In genomic region chr1:46309401-46310159, GRCh38 we compare ENCODE assay signal across 1 cellular context.
TF ChIP-seq lines count a peak whose summit lies in the region.

No MANE protein-coding gene starts in this region.

TF ChIP-seq in WTC11, 78 proteins besides CTCF, POLR2A, EP300 and RAD21:
- TF ChIP-seq SMAD3 (CRISPR knock-in tag; IDR thresholded peaks at IDR 0.05; ENCODE audit: borderline replicate concordance) (no peak), PRDM15 (CRISPR knock-in tag; IDR thresholded peaks at IDR 0.05) (no peak), CREB1 (CRISPR knock-in tag; IDR thresholded peaks at IDR 0.05) (no peak), GRHL2 (CRISPR knock-in tag; IDR thresholded peaks at IDR 0.05; ENCODE audit: insufficient replicate concordance, severe bottlenecking) (no peak), IRF2 (CRISPR knock-in tag; IDR thresholded peaks at IDR 0.05; ENCODE audit: borderline replicate concordance, low read depth) (no peak), NFYB (CRISPR knock-in tag; conservative IDR thresholded peaks at IDR 0.05; ENCODE audit: low read depth) (no peak), TP53 (CRISPR knock-in tag; IDR thresholded peaks at IDR 0.05) (no peak), ZNF121 (CRISPR knock-in tag; IDR thresholded peaks at IDR 0.05) (no peak), STAT6 (CRISPR knock-in tag; conservative IDR thresholded peaks at IDR 0.05; ENCODE audit: low read depth) (no peak), ZNF423 (CRISPR knock-in tag; IDR thresholded peaks at IDR 0.05) (no peak), TCF7 (CRISPR knock-in tag; IDR thresholded peaks at IDR 0.05; ENCODE audit: low read depth) (no peak), HMGA2 (CRISPR knock-in tag; IDR thresholded peaks at IDR 0.05) (no peak)
- TF ChIP-seq, protein P1, sequence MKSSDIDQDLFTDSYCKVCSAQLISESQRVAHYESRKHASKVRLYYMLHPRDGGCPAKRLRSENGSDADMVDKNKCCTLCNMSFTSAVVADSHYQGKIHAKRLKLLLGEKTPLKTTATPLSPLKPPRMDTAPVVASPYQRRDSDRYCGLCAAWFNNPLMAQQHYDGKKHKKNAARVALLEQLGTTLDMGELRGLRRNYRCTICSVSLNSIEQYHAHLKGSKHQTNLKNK (CRISPR knock-in tag; IDR thresholded peaks at IDR 0.05), result no peak
- TF ChIP-seq, protein P2, sequence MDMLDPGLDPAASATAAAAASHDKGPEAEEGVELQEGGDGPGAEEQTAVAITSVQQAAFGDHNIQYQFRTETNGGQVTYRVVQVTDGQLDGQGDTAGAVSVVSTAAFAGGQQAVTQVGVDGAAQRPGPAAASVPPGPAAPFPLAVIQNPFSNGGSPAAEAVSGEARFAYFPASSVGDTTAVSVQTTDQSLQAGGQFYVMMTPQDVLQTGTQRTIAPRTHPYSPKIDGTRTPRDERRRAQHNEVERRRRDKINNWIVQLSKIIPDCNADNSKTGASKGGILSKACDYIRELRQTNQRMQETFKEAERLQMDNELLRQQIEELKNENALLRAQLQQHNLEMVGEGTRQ (CRISPR knock-in tag; IDR thresholded peaks at IDR 0.05), result no peak
- TF ChIP-seq, protein P3, sequence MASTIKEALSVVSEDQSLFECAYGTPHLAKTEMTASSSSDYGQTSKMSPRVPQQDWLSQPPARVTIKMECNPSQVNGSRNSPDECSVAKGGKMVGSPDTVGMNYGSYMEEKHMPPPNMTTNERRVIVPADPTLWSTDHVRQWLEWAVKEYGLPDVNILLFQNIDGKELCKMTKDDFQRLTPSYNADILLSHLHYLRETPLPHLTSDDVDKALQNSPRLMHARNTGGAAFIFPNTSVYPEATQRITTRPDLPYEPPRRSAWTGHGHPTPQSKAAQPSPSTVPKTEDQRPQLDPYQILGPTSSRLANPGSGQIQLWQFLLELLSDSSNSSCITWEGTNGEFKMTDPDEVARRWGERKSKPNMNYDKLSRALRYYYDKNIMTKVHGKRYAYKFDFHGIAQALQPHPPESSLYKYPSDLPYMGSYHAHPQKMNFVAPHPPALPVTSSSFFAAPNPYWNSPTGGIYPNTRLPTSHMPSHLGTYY (CRISPR knock-in tag; IDR thresholded peaks at IDR 0.05), result no peak
